Comparison of ENCODE assay signal across 8 cellular contexts in genomic region chr1:43973981-43974442, GRCh38. TPM values are rescaled to one million over a fixed set of nuclear protein-coding genes. Genes with fewer than 3 reads are reported as not detected.
DNase-seq lines count a peak whose midpoint lies in the region; ATAC-seq, FAIRE-seq and TF ChIP-seq lines count a peak whose summit lies in the region.

No MANE protein-coding gene starts in this region.

- H3K4me2 ChIP-seq in mesenchymal stem cell (ENCODE audit: low read length, poor library complexity, severe bottlenecking), result peak overlapping the region; percentile 98

- H3K4ac ChIP-seq in mesenchymal stem cell (ENCODE audit: low read depth in 1 of 2, low read length in 2 of 2), result peak overlapping the region; percentile 7 to 83

- POLR2A ChIA-PET in CD4-positive, alpha-beta memory T cell (lab: Charles Lee; ENCODE audit: partially characterized antibody), result interaction anchor here (1.1 to 5.7 kb wide), 5 partner anchors 18 to 607 kb away, joined by 3 to 44 read pairs (median 6); partner anchors contain the start of genes CCDC24, IPO13, KDM4A and SLC6A9

- CTCF ChIA-PET in CD4-positive, alpha-beta memory T cell (lab: Charles Lee; ENCODE audit: partially characterized antibody), result interaction anchor here (1.6 kb wide), 1 partner anchor 16 kb away, joined by 8 read pairs; no protein-coding TSS in a partner anchor

- no peak overlapping the region for H2BK15ac ChIP-seq in mesenchymal stem cell (ENCODE audit: low read depth, poor library complexity, severe bottlenecking)

- peak overlapping the region; percentile 80 for H2AFZ ChIP-seq in mesenchymal stem cell (ENCODE audit: low read depth, low read length)

- FAIRE-seq in HTR-8/SVneo (lab: Jason Lieb, UNC), result no peak

- peaks cover 46% of the 10 kb centered on the region for H3K79me1 ChIP-seq in mesenchymal stem cell (replicated peaks; ENCODE audit: low read length, poor library complexity, severe bottlenecking)

- H3K9me3 ChIP-seq in CD4-positive, alpha-beta memory T cell (ENCODE audit: control insufficient read depth in 1 of 2, low read length in 2 of 2), result no peaks in the 10 kb centered on the region
- no peaks in the 10 kb centered on the region for H3K9me3 ChIP-seq in mesenchymal stem cell (ENCODE audit: control insufficient read depth, low read length)
- H3K9me3 ChIP-seq in aorta (ENCODE audit: control insufficient read depth, low read length), result no peaks in the 10 kb centered on the region

- no peak overlapping the region for H2BK5ac ChIP-seq in mesenchymal stem cell (ENCODE audit: low read depth, low read length, poor library complexity, severe bottlenecking)

- 46% methylated on average over 9 of the region's 9 CpGs for WGBS in mesenchymal stem cell
- 37 to 42% methylated on average over 9 of the region's 9 CpGs for WGBS in aorta, 2 donors

- peak overlapping the region; percentile 95 to 98 (median 96) for H3K27ac Mint-ChIP-seq in CD4-positive, alpha-beta memory T cell
- peak overlapping the region; percentile 95 to 98 (median 95) for H3K27ac Mint-ChIP-seq in IgD-negative memory B cell
- peak overlapping the region; percentile 93 to 98 (median 96) for H3K27ac Mint-ChIP-seq in brain

- peaks cover 47 to 76% (median 63%) of the 10 kb centered on the region in 4 donors for H3K4me1 Mint-ChIP-seq in CD4-positive, alpha-beta memory T cell
- H3K4me1 Mint-ChIP-seq in IgD-negative memory B cell (peaks cover 29 to 43% (median 34%) of the 10 kb centered on the region in 3 donors), brain (peaks cover 68% of the 10 kb centered on the region)

- peak overlapping the region; percentile 81 to 96 for H3K4me3 ChIP-seq in CD4-positive, alpha-beta memory T cell (ENCODE audit: low read length in 2 of 2)
- peak overlapping the region; percentile 97 to 98 for H3K4me3 ChIP-seq in mesenchymal stem cell (ENCODE audit: insufficient read depth in 1 of 2, low read depth in 1 of 2, low read length in 2 of 2)
- peak overlapping the region; percentile 20 to 33 for H3K4me3 ChIP-seq in aorta (ENCODE audit: low read length in 2 of 2)

- no peak overlapping the region for H3K18ac ChIP-seq in mesenchymal stem cell (ENCODE audit: low read depth in 1 of 2, low read length in 2 of 2)

- no peak overlapping the region for H2BK120ac ChIP-seq in mesenchymal stem cell (ENCODE audit: low read depth, low read length)

- peaks cover 24 to 57% of the 10 kb centered on the region in 2 donors for H3K36me3 Mint-ChIP-seq in CD4-positive, alpha-beta memory T cell
- H3K36me3 Mint-ChIP-seq in IgD-negative memory B cell, result peaks cover 5% of the 10 kb centered on the region
- H3K36me3 Mint-ChIP-seq in brain, result peaks cover 35% of the 10 kb centered on the region

- no peak overlapping the region for H4K91ac ChIP-seq in mesenchymal stem cell (ENCODE audit: low read length)

- peak overlapping the region; percentile 63 for H4K8ac ChIP-seq in mesenchymal stem cell (ENCODE audit: low read length)

- H3K9ac ChIP-seq in mesenchymal stem cell (ENCODE audit: low read length), result peak overlapping the region; percentile 96

- H3K9me3 Mint-ChIP-seq in CD4-positive, alpha-beta memory T cell, result peaks cover 0 to 2% (median 0%) of the 10 kb centered on the region in 8 donors
- no peaks in the 10 kb centered on the region for H3K9me3 Mint-ChIP-seq in IgD-negative memory B cell
- H3K9me3 Mint-ChIP-seq in brain, result no peaks in the 10 kb centered on the region

- intact Hi-C loops in CD4-positive, alpha-beta memory T cell (cut with micrococcal nuclease), result loop anchor here (1.0 kb wide), 2 partner anchors 28 to 56 kb away; partner anchors contain the start of gene IPO13
- intact Hi-C loops in aorta (cut with DNase I), result no loop called here

- peaks cover 29% of the 10 kb centered on the region for H3K36me3 ChIP-seq in CD4-positive, alpha-beta memory T cell (ENCODE audit: insufficient read depth, low read length)
- H3K36me3 ChIP-seq in mesenchymal stem cell (ENCODE audit: control insufficient read depth in 1 of 2, insufficient read depth in 2 of 2, low read depth in 1 of 2, low read length in 2 of 2) (peaks cover 46 to 50% of the 10 kb centered on the region in 2 experiments), aorta (ENCODE audit: control insufficient read depth in 1 of 2, insufficient read depth in 2 of 2, low read length in 1 of 2) (no peaks in the 10 kb centered on the region)

- H3K14ac ChIP-seq in mesenchymal stem cell (ENCODE audit: low read length in 2 of 2), result no peak overlapping the region

- no peak overlapping the region for H2AK5ac ChIP-seq in mesenchymal stem cell (ENCODE audit: low read length, severe bottlenecking)

- DNase-seq in CD4-positive, alpha-beta memory T cell, result no peak
- DNase-seq in mesenchymal stem cell (no peak), aorta (no peak), HTR-8/SVneo (ENCODE audit: insufficient read length, low spot score) (no peak)

- H2BK12ac ChIP-seq in mesenchymal stem cell (ENCODE audit: low read length in 2 of 2), result no peak overlapping the region

- no peak overlapping the region for H3K23ac ChIP-seq in mesenchymal stem cell (ENCODE audit: low read length in 2 of 2)

- TF ChIP-seq CTCF in brain (conservative IDR thresholded peaks at IDR 0.05), result no peak

- peak overlapping the region; percentile 83 for H3K27ac ChIP-seq in CD4-positive, alpha-beta memory T cell (ENCODE audit: low read depth, low read length)
- no peak overlapping the region for H3K27ac ChIP-seq in mesenchymal stem cell (ENCODE audit: low read length, poor library complexity, severe bottlenecking)
- H3K27ac ChIP-seq in aorta (ENCODE audit: low read depth in 1 of 2, low read length in 2 of 2), result peak overlapping the region in 1 of 2 donors; percentile 61

- peaks cover 56% of the 10 kb centered on the region for H3K4me1 ChIP-seq in CD4-positive, alpha-beta memory T cell (ENCODE audit: insufficient read depth, low read length)
- peaks cover 40% of the 10 kb centered on the region for H3K4me1 ChIP-seq in mesenchymal stem cell (ENCODE audit: control insufficient read depth, insufficient read depth, low read depth, low read length)
- H3K4me1 ChIP-seq in aorta (ENCODE audit: control insufficient read depth in 1 of 2, insufficient read depth in 2 of 2, low read length in 2 of 2), result no peaks in the 10 kb centered on the region

- H3K27me3 ChIP-seq in CD4-positive, alpha-beta memory T cell (ENCODE audit: insufficient read depth, low read length), result no peaks in the 10 kb centered on the region
- H3K27me3 ChIP-seq in mesenchymal stem cell (ENCODE audit: control insufficient read depth in 1 of 2, insufficient read depth in 1 of 2, low read length in 2 of 2) (no peaks in the 10 kb centered on the region), aorta (ENCODE audit: control insufficient read depth in 1 of 2, insufficient read depth in 2 of 2, low read length in 1 of 2) (no peaks in the 10 kb centered on the region)

- H3K4me3 Mint-ChIP-seq in CD4-positive, alpha-beta memory T cell, result peak overlapping the region; percentile 90 to 98 (median 92)
- H3K4me3 Mint-ChIP-seq in IgD-negative memory B cell (peak overlapping the region; percentile 85 to 97 (median 96)), brain (peak overlapping the region; percentile 90 to 97 (median 97))

- no peaks in the 10 kb centered on the region for H3K27me3 Mint-ChIP-seq in CD4-positive, alpha-beta memory T cell
- H3K27me3 Mint-ChIP-seq in IgD-negative memory B cell, result no peaks in the 10 kb centered on the region
- peaks cover 13% of the 10 kb centered on the region for H3K27me3 Mint-ChIP-seq in brain

- ATAC-seq in aorta (ENCODE audit: low FRiP score) (no peak), GM18861 (IDR thresholded peaks at IDR 0.05; ENCODE audit: unreplicated experiment) (no peak), GM18907 (IDR thresholded peaks at IDR 0.05; ENCODE audit: unreplicated experiment) (no peak)

RNA-seq across cellular contexts. Expression of gene ATP6V0B, which starts 0.7 kb away (rescaled TPM):
- total RNA-seq in CD4-positive, alpha-beta memory T cell, result 10 to 100 TPM; 59.8 to 73.9 TPM
- 100 to 1,000 TPM; 186 to 310 TPM for polyA plus RNA-seq in CD4-positive, alpha-beta memory T cell
- polyA plus RNA-seq in IgD-negative memory B cell, result 261 TPM
- 273 TPM for polyA plus RNA-seq in brain (ENCODE audit: insufficient read depth, low read depth, low replicate concordance)
- 60.5 TPM for polyA plus RNA-seq in mesenchymal stem cell (2013, experiment 1 of 2)
- 64.4 TPM for polyA plus RNA-seq in mesenchymal stem cell (2013, experiment 2 of 2)
- 10 to 100 TPM; 77.9 to 79.8 TPM for total RNA-seq in aorta
- 100 to 1,000 TPM; 109 to 119 TPM for polyA plus RNA-seq in aorta

RNA-seq across cellular contexts. Expression of gene DPH2, which starts 4.2 kb away (rescaled TPM):
- total RNA-seq in CD4-positive, alpha-beta memory T cell, result 10 to 100 TPM; 25.5 to 28.5 TPM
- 10 to 100 TPM; 29.1 to 33.1 TPM for polyA plus RNA-seq in CD4-positive, alpha-beta memory T cell
- polyA plus RNA-seq in IgD-negative memory B cell (38.4 TPM), brain (ENCODE audit: insufficient read depth, low read depth, low replicate concordance) (27.6 TPM), aorta (10 to 100 TPM in 1 of 2 donors, 1 to 10 TPM in 1; 6.0 to 15.8 TPM)
- 8.8 TPM for polyA plus RNA-seq in mesenchymal stem cell (2013, experiment 1 of 2)
- polyA plus RNA-seq in mesenchymal stem cell (2013, experiment 2 of 2), result 9.0 TPM
- 10 to 100 TPM; 11.8 to 14.7 TPM for total RNA-seq in aorta

RNA-seq across cellular contexts. Expression of gene B4GALT2, which starts 5.0 kb away (rescaled TPM):
- total RNA-seq in CD4-positive, alpha-beta memory T cell, result 1 to 10 TPM in 1 of 2 experiments, under 1 TPM in 1; 0.58 to 2.1 TPM
- polyA plus RNA-seq in CD4-positive, alpha-beta memory T cell, result 1 to 10 TPM in 1 of 2 donors, under 1 TPM in 1; 0.26 to 1.5 TPM
- polyA plus RNA-seq in IgD-negative memory B cell, result 1.0 TPM
- 91.9 TPM for polyA plus RNA-seq in brain (ENCODE audit: insufficient read depth, low read depth, low replicate concordance)
- 37.4 TPM for polyA plus RNA-seq in mesenchymal stem cell (2013, experiment 1 of 2)
- 35.8 TPM for polyA plus RNA-seq in mesenchymal stem cell (2013, experiment 2 of 2)
- 10 to 100 TPM; 31.8 to 32.2 TPM for total RNA-seq in aorta
- 10 to 100 TPM; 34.8 to 40.2 TPM for polyA plus RNA-seq in aorta

RNA-seq across cellular contexts. Expression of gene CCDC24, which starts 17.4 kb away (rescaled TPM):
- total RNA-seq in CD4-positive, alpha-beta memory T cell, result 1 to 10 TPM; 1.5 to 1.9 TPM
- polyA plus RNA-seq in CD4-positive, alpha-beta memory T cell, result 1 to 10 TPM; 1.1 to 1.4 TPM
- 5.3 TPM for polyA plus RNA-seq in IgD-negative memory B cell
- 18.4 TPM for polyA plus RNA-seq in brain (ENCODE audit: insufficient read depth, low read depth, low replicate concordance)
- 2.9 TPM for polyA plus RNA-seq in mesenchymal stem cell (2013, experiment 1 of 2)
- polyA plus RNA-seq in mesenchymal stem cell (2013, experiment 2 of 2), result 3.2 TPM
- total RNA-seq in aorta, result 1 to 10 TPM; 2.6 to 6.0 TPM
- polyA plus RNA-seq in aorta, result 10 to 100 TPM in 1 of 2 donors, 1 to 10 TPM in 1; 5.8 to 29.7 TPM

RNA-seq across cellular contexts. Expression of gene IPO13, which starts 27.3 kb away (rescaled TPM):
- 10 to 100 TPM; 18.5 to 20.0 TPM for total RNA-seq in CD4-positive, alpha-beta memory T cell
- 10 to 100 TPM in 1 of 2 donors, 1 to 10 TPM in 1; 7.5 to 16.8 TPM for polyA plus RNA-seq in CD4-positive, alpha-beta memory T cell
- 14.9 TPM for polyA plus RNA-seq in IgD-negative memory B cell
- 99.2 TPM for polyA plus RNA-seq in brain (ENCODE audit: insufficient read depth, low read depth, low replicate concordance)
- polyA plus RNA-seq in mesenchymal stem cell (2013, experiment 1 of 2), result 14.7 TPM
- polyA plus RNA-seq in mesenchymal stem cell (2013, experiment 2 of 2), result 13.5 TPM
- 10 to 100 TPM; 19.4 to 22.5 TPM for total RNA-seq in aorta
- polyA plus RNA-seq in aorta, result 10 to 100 TPM in 1 of 2 donors, 1 to 10 TPM in 1; 9.8 to 29.2 TPM

Comparison
In these comparisons a context has a peak if more than half of its experiments do, and no peak if none do; other contexts are left out.
1. H3K4me3 ChIP-seq: peak in every context shown above with its lines; median percentile 98 in mesenchymal stem cell; 88 in CD4-positive, alpha-beta memory T cell; 26 in aorta.
2. RNA of gene B4GALT2, which starts 5.0 kb away (polyA plus RNA-seq): 91.9 TPM in brain (single experiment) and 34.8 to 40.2 TPM in aorta; 0.26 to 1.5 TPM in CD4-positive, alpha-beta memory T cell and 1.0 TPM in IgD-negative memory B cell (single experiment); every median in the first group is over 10 times any median in the second.
3. Peak in every context shown above with its lines, with median percentiles within 50 percentile points of each other: H3K27ac Mint-ChIP-seq and H3K4me3 Mint-ChIP-seq.